1 cellular context compared by ENCODE assay signal in the genomic region with DNA sequence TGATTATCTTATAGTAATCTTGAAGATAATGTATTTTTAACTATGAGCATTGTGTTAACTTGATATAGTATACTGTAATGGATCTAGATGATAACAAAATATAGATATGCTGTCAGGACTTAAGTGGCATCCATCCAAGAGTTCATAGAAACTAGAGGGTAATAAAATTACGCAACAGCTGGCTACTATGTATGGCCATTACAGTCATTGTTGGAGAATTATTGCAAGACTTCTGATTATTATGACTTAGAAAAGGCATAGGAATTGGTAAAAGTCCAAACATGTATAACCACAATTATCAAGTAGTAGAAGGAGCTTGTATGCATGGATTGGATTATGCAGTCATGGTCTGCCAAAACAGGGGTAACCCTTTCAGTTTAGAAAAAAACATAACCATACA.
TF ChIP-seq lines count a peak whose summit lies in the region.

No MANE protein-coding gene starts in this region.

TF ChIP-seq in GM23338, 12 proteins besides CTCF, POLR2A, EP300 and RAD21 (continued from another document):
- TF ChIP-seq ZNF462 (CRISPR knock-in tag; IDR thresholded peaks at IDR 0.05) (no peak), EZH2 (IDR thresholded peaks at IDR 0.05; ENCODE audit: low read depth, unreplicated experiment) (no peak), EZH2phosphoT487 (IDR thresholded peaks at IDR 0.05; ENCODE audit: unreplicated experiment) (no peak), ZNF114 (CRISPR knock-in tag; IDR thresholded peaks at IDR 0.05) (no peak), CREB1 (CRISPR knock-in tag; IDR thresholded peaks at IDR 0.05; ENCODE audit: low read depth) (no peak), POLR2AphosphoS5 (IDR thresholded peaks at IDR 0.05; ENCODE audit: low read depth) (no peak), NANOG (IDR thresholded peaks at IDR 0.05; ENCODE audit: borderline replicate concordance) (no peak), ZNF331 (CRISPR knock-in tag; IDR thresholded peaks at IDR 0.05; ENCODE audit: low read depth) (no peak), JUNB (IDR thresholded peaks at IDR 0.05; ENCODE audit: unreplicated experiment) (no peak)
- TF ChIP-seq, protein P1, sequence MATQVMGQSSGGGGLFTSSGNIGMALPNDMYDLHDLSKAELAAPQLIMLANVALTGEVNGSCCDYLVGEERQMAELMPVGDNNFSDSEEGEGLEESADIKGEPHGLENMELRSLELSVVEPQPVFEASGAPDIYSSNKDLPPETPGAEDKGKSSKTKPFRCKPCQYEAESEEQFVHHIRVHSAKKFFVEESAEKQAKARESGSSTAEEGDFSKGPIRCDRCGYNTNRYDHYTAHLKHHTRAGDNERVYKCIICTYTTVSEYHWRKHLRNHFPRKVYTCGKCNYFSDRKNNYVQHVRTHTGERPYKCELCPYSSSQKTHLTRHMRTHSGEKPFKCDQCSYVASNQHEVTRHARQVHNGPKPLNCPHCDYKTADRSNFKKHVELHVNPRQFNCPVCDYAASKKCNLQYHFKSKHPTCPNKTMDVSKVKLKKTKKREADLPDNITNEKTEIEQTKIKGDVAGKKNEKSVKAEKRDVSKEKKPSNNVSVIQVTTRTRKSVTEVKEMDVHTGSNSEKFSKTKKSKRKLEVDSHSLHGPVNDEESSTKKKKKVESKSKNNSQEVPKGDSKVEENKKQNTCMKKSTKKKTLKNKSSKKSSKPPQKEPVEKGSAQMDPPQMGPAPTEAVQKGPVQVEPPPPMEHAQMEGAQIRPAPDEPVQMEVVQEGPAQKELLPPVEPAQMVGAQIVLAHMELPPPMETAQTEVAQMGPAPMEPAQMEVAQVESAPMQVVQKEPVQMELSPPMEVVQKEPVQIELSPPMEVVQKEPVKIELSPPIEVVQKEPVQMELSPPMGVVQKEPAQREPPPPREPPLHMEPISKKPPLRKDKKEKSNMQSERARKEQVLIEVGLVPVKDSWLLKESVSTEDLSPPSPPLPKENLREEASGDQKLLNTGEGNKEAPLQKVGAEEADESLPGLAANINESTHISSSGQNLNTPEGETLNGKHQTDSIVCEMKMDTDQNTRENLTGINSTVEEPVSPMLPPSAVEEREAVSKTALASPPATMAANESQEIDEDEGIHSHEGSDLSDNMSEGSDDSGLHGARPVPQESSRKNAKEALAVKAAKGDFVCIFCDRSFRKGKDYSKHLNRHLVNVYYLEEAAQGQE (IDR thresholded peaks at IDR 0.05; ENCODE audit: unreplicated experiment) = no peak
- TF ChIP-seq, protein P2, sequence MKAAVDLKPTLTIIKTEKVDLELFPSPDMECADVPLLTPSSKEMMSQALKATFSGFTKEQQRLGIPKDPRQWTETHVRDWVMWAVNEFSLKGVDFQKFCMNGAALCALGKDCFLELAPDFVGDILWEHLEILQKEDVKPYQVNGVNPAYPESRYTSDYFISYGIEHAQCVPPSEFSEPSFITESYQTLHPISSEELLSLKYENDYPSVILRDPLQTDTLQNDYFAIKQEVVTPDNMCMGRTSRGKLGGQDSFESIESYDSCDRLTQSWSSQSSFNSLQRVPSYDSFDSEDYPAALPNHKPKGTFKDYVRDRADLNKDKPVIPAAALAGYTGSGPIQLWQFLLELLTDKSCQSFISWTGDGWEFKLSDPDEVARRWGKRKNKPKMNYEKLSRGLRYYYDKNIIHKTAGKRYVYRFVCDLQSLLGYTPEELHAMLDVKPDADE (IDR thresholded peaks at IDR 0.05) = no peak
